ENCODE assay signal across 15 cellular contexts in genomic region chr1:183589384-183589783, GRCh38. TPM values are rescaled to one million over a fixed set of nuclear protein-coding genes. Genes with fewer than 3 reads are reported as not detected.
DNase-seq lines count a peak whose midpoint lies in the region; ATAC-seq and TF ChIP-seq lines count a peak whose summit lies in the region.
"Had no signal": no experiment of that assay in that cellular context is flagged by ENCODE, and none has a peak within 500 bp of the region (broad histone marks: within the 10 kb centered on the region; RNA-seq: fewer than 3 reads in every experiment).

No MANE protein-coding gene starts in this region.

- intact Hi-C loops in OCI-LY7 (cut with micrococcal nuclease; ENCODE audit: unreplicated experiment), result no loop called here

- H3K36me3 ChIP-seq in OCI-LY7 (ENCODE audit: insufficient read depth, low read length) (no peaks in the 10 kb centered on the region; the same call in 1 of the 2 replicates), duodenal mucosa (ENCODE audit: control insufficient read depth in 1 of 2, insufficient read depth in 2 of 2, low read length in 2 of 2) (no peaks in the 10 kb centered on the region), subcutaneous abdominal adipose tissue (ENCODE audit: control insufficient read depth in 5 of 5, insufficient read depth in 5 of 5, low read length in 5 of 5) (peaks cover 0 to 5% (median 0%) of the 10 kb centered on the region in 5 donors)
- H3K36me3 ChIP-seq: breast epithelium had no signal

- peak overlapping the region; percentile 95 for H3K27ac ChIP-seq in OCI-LY7 (ENCODE audit: low read depth, low read length, poor library complexity, severe bottlenecking)
- H3K27ac ChIP-seq in duodenal mucosa (ENCODE audit: low read depth, low read length), result no peak overlapping the region
- H3K27ac ChIP-seq in subcutaneous abdominal adipose tissue (ENCODE audit: low read depth, low read length), result no peak overlapping the region

- peak overlapping the region; percentile 88 for H3K4me2 ChIP-seq in OCI-LY7 (ENCODE audit: low read length)
- H3K4me2 ChIP-seq: SK-N-SH had no signal

- H3K9ac ChIP-seq in duodenal mucosa (ENCODE audit: low read depth in 1 of 2, low read length in 2 of 2) (no peak overlapping the region), subcutaneous abdominal adipose tissue (ENCODE audit: low read length in 5 of 5) (no peak overlapping the region)
- H3K9ac ChIP-seq: SK-N-SH had no signal

- H3K4me1 Mint-ChIP-seq in activated T-cell treated with anti-CD3 and anti-CD28 coated beads, Interleukin-2, amount 50 U/mL, for 72 hours (ENCODE audit: low read depth), result peaks cover 56% of the 10 kb centered on the region
- peaks cover 36% of the 10 kb centered on the region for H3K4me1 Mint-ChIP-seq in activated T-cell treated with anti-CD3 and anti-CD28 coated beads, Interleukin-2, amount 50 U/mL, for 24 hours (ENCODE audit: low read depth)

- H3K27me3 ChIP-seq in duodenal mucosa (ENCODE audit: control insufficient read depth in 1 of 2, insufficient read depth in 2 of 2, low read length in 2 of 2) (no peaks in the 10 kb centered on the region), subcutaneous abdominal adipose tissue (ENCODE audit: control insufficient read depth in 5 of 5, insufficient read depth in 4 of 5, low read length in 5 of 5) (no peaks in the 10 kb centered on the region)
- H3K27me3 ChIP-seq: breast epithelium had no signal

- peak overlapping the region; percentile 62 for H3K4me3 ChIP-seq in OCI-LY7 (ENCODE audit: low read depth, low read length, poor library complexity, severe bottlenecking)
- peak overlapping the region; percentile 6 to 25 for H3K4me3 ChIP-seq in duodenal mucosa (ENCODE audit: low read depth in 1 of 2, low read length in 2 of 2)
- H3K4me3 ChIP-seq in subcutaneous abdominal adipose tissue (ENCODE audit: low read depth in 1 of 5, low read length in 5 of 5), result peak overlapping the region in 4 of 5 donors; percentile 37 to 67 (median 48)

- no peak for TF ChIP-seq POLR2A in GM18505 (IDR thresholded peaks at IDR 0.05; ENCODE audit: borderline replicate concordance, extremely low read depth, insufficient read depth, insufficient read length)

- H3K79me2 ChIP-seq in OCI-LY7 (ENCODE audit: insufficient read depth, low read depth, low read length), result peaks cover 4% of the 10 kb centered on the region; the same call in 1 of the 2 replicates

- H3K27me3 Mint-ChIP-seq in activated T-cell treated with anti-CD3 and anti-CD28 coated beads, Interleukin-2, amount 50 U/mL, for 72 hours (ENCODE audit: low read depth), result no peaks in the 10 kb centered on the region
- peaks cover 4% of the 10 kb centered on the region for H3K27me3 Mint-ChIP-seq in activated T-cell treated with anti-CD3 and anti-CD28 coated beads, Interleukin-2, amount 50 U/mL, for 24 hours

- no TSS peak for BruUV-seq in OCI-LY7 (replicated peaks; lab: Mats Ljungman, UMichigan)

- no peaks in the 10 kb centered on the region for H3K36me3 Mint-ChIP-seq in activated T-cell treated with anti-CD3 and anti-CD28 coated beads, Interleukin-2, amount 50 U/mL, for 72 hours (ENCODE audit: insufficient read depth in 2 of 2)
- no peaks in the 10 kb centered on the region for H3K36me3 Mint-ChIP-seq in activated T-cell treated with anti-CD3 and anti-CD28 coated beads, Interleukin-2, amount 50 U/mL, for 24 hours (ENCODE audit: low read depth)

- H3K9me3 ChIP-seq in OCI-LY7 (ENCODE audit: low read length), result peaks cover 4% of the 10 kb centered on the region; the same call in 1 of the 2 replicates
- no peaks in the 10 kb centered on the region for H3K9me3 ChIP-seq in duodenal mucosa (ENCODE audit: control insufficient read depth in 1 of 2, low read length in 2 of 2)
- no peaks in the 10 kb centered on the region for H3K9me3 ChIP-seq in subcutaneous abdominal adipose tissue (ENCODE audit: control insufficient read depth in 5 of 5, low read length in 5 of 5)
- H3K9me3 ChIP-seq: breast epithelium, SK-N-SH had no signal

- POLR2A ChIA-PET in OCI-LY7 (lab: Charles Lee), result interaction anchor here (0.7 to 2.3 kb wide), 8 partner anchors 10 to 119 kb away, joined by 3 to 11 read pairs (median 3); no protein-coding TSS in a partner anchor

- H3K4me1 ChIP-seq in OCI-LY7 (ENCODE audit: insufficient read depth, low read length, poor library complexity, severe bottlenecking), result peaks cover 80% of the 10 kb centered on the region
- H3K4me1 ChIP-seq in duodenal mucosa (ENCODE audit: control insufficient read depth in 1 of 2, insufficient read depth in 2 of 2, low read length in 2 of 2), result peaks cover 13% of the 10 kb centered on the region in 2 donors
- peaks cover 0 to 24% (median 0%) of the 10 kb centered on the region in 5 donors for H3K4me1 ChIP-seq in subcutaneous abdominal adipose tissue (ENCODE audit: control insufficient read depth in 5 of 5, insufficient read depth in 5 of 5, low read length in 5 of 5)
- H3K4me1 ChIP-seq: breast epithelium had no signal

- CTCF ChIA-PET in OCI-LY7 (lab: Charles Lee; ENCODE audit: unreplicated experiment), result no interaction called here

- H3K9me3 Mint-ChIP-seq in activated T-cell treated with anti-CD3 and anti-CD28 coated beads, Interleukin-2, amount 50 U/mL, for 72 hours, result no peaks in the 10 kb centered on the region
- H3K9me3 Mint-ChIP-seq in activated T-cell treated with anti-CD3 and anti-CD28 coated beads, Interleukin-2, amount 50 U/mL, for 24 hours, result no peaks in the 10 kb centered on the region

- H4K20me1 ChIP-seq in OCI-LY7 (ENCODE audit: insufficient read depth, low read length), result no peaks in the 10 kb centered on the region

- DNase-seq in activated T-cell treated with anti-CD3 and anti-CD28 coated beads, Interleukin-2, amount 50 U/mL, for 72 hours, result no peak
- DNase-seq in activated T-cell treated with anti-CD3 and anti-CD28 coated beads, Interleukin-2, amount 50 U/mL, for 24 hours, result no peak
- DNase-seq in OCI-LY7 (ENCODE audit: low spot score) (peak; percentile 21), NCI-H510A treated with DMSO at 0.1 percent for 48 hours (lab: John Stamatoyannopoulos, UW) (no peak), DMS79 treated with DMSO at 0.1 percent for 48 hours (lab: John Stamatoyannopoulos, UW) (no peak)
- DNase-seq: ACHN; activated CD4-positive, CD25-positive, alpha-beta regulatory T cell; activated effector memory CD4-positive, alpha-beta T cell treated with anti-CD3 and anti-CD28 coated beads, Interleukin-2, amount 50 U/mL, for 16 hours; NCI-H1930; SK-N-SH had no signal

- H3K4me3 Mint-ChIP-seq in activated T-cell treated with anti-CD3 and anti-CD28 coated beads, Interleukin-2, amount 50 U/mL, for 72 hours, result peak overlapping the region; percentile 65 to 89
- H3K4me3 Mint-ChIP-seq in activated T-cell treated with anti-CD3 and anti-CD28 coated beads, Interleukin-2, amount 50 U/mL, for 24 hours, result no peak overlapping the region

- peak overlapping the region; percentile 83 for H3K27ac Mint-ChIP-seq in activated T-cell treated with anti-CD3 and anti-CD28 coated beads, Interleukin-2, amount 50 U/mL, for 72 hours
- H3K27ac Mint-ChIP-seq in activated T-cell treated with anti-CD3 and anti-CD28 coated beads, Interleukin-2, amount 50 U/mL, for 24 hours, result no peak overlapping the region

- no peak for ATAC-seq in activated T-cell treated with anti-CD3 and anti-CD28 coated beads, Interleukin-2, amount 50 U/mL, for 72 hours (replicated peaks in 1 of 2)
- ATAC-seq in GM18505 (IDR thresholded peaks at IDR 0.05; ENCODE audit: unreplicated experiment), result no peak

- no peaks in the 10 kb centered on the region for H3K9me2 ChIP-seq in OCI-LY7 (ENCODE audit: insufficient read depth, low read length)
- H3K9me2 ChIP-seq: SK-N-SH had no signal

- H2AFZ ChIP-seq in OCI-LY7 (ENCODE audit: low read length), result peak overlapping the region; percentile 58; the same call in 1 of the 2 replicates

- TF ChIP-seq CTCF in OCI-LY7 (conservative IDR thresholded peaks at IDR 0.05; ENCODE audit: low read length), result no peak

RNA-seq across cellular contexts. Expression of gene NCF2, which starts 0.9 kb away (rescaled TPM):
- total RNA-seq in activated T-cell treated with anti-CD3 and anti-CD28 coated beads, Interleukin-2, amount 50 U/mL, for 72 hours, result 10 to 100 TPM; 22.6 to 29.5 TPM
- 4.0 and 5.0 TPM in 2 replicates for total RNA-seq in OCI-LY7 (2014; rRNA removed; shearing (Covaris generic))
- total RNA-seq in OCI-LY7 (2022), result 13.5 and 17.4 TPM in 2 replicates
- total RNA-seq: endothelial cell of umbilical vein had no signal

RNA-seq across cellular contexts. Expression of gene ARPC5, which starts 46.2 kb away (rescaled TPM):
- 10 to 100 TPM; 79.1 to 80.1 TPM for total RNA-seq in activated T-cell treated with anti-CD3 and anti-CD28 coated beads, Interleukin-2, amount 50 U/mL, for 72 hours
- total RNA-seq in OCI-LY7 (2014; rRNA removed; shearing (Covaris generic)), result 116 and 148 TPM in 2 replicates
- 132 and 133 TPM in 2 replicates for total RNA-seq in OCI-LY7 (2022)
